13 cellular contexts compared by ENCODE assay signal in genomic region chr15:37880835-37881153, GRCh38. TPM values are rescaled to one million over a fixed set of nuclear protein-coding genes. Genes with fewer than 3 reads are reported as not detected.
DNase-seq lines count a peak whose midpoint lies in the region; ATAC-seq and TF ChIP-seq lines count a peak whose summit lies in the region.
"Had no signal": no experiment of that assay in that cellular context is flagged by ENCODE, and none has a peak within 500 bp of the region (broad histone marks: within the 10 kb centered on the region; RNA-seq: fewer than 3 reads in every experiment).

No MANE protein-coding gene starts in this region.

- intact Hi-C loops in IMR-90 (cut with micrococcal nuclease): loop anchor here (1.0 to 10.0 kb wide), 5 partner anchors 116 to 996 kb away; no protein-coding TSS in a partner anchor
- intact Hi-C loops in activated naive CD4-positive, alpha-beta T cell treated with anti-CD3 and anti-CD28 coated beads for 36 hours (cut with micrococcal nuclease): loop anchor here (1.0 to 10.0 kb wide), 4 partner anchors 113 to 1379 kb away; no protein-coding TSS in a partner anchor
- intact Hi-C loops in psoas muscle (cut with DNase I): no loop called here

- peaks cover 41% of the 10 kb centered on the region for H3K4me1 Mint-ChIP-seq in nephron
- H3K4me1 Mint-ChIP-seq in activated naive CD4-positive, alpha-beta T cell treated with anti-CD3 and anti-CD28 coated beads for 36 hours (ENCODE audit: low read depth): no peaks in the 10 kb centered on the region

- H3K36me3 Mint-ChIP-seq in nephron (ENCODE audit: low read depth): no peaks in the 10 kb centered on the region
- no peaks in the 10 kb centered on the region for H3K36me3 Mint-ChIP-seq in activated naive CD4-positive, alpha-beta T cell treated with anti-CD3 and anti-CD28 coated beads for 36 hours (ENCODE audit: low read depth)

- H3K36me3 ChIP-seq in IMR-90 (ENCODE audit: control insufficient read depth, insufficient read depth, low read length) (no peaks in the 10 kb centered on the region), RWPE2 (ENCODE audit: low read depth) (no peaks in the 10 kb centered on the region), psoas muscle (ENCODE audit: insufficient read depth in 1 of 2, low read depth in 1 of 2) (no peaks in the 10 kb centered on the region)

- H3K14ac ChIP-seq in IMR-90 (replicated peaks; ENCODE audit: low read depth, low read length): no peak overlapping the region

- H2BK5ac ChIP-seq in IMR-90 (ENCODE audit: low read depth, low read length, poor library complexity, severe bottlenecking): no peak overlapping the region

- H3K4ac ChIP-seq in IMR-90 (ENCODE audit: low read depth, low read length): no peak overlapping the region

- no peaks in the 10 kb centered on the region for H3K27me3 Mint-ChIP-seq in nephron (ENCODE audit: low read depth)
- peaks cover 9% of the 10 kb centered on the region for H3K27me3 Mint-ChIP-seq in activated naive CD4-positive, alpha-beta T cell treated with anti-CD3 and anti-CD28 coated beads for 36 hours (ENCODE audit: low read depth)

- H3K4me2 ChIP-seq in IMR-90 (ENCODE audit: low read depth, low read length): no peak overlapping the region
- H3K4me2 ChIP-seq: KMS-11 had no signal

- H3K4me3 Mint-ChIP-seq in nephron: no peak overlapping the region
- H3K4me3 Mint-ChIP-seq in activated naive CD4-positive, alpha-beta T cell treated with anti-CD3 and anti-CD28 coated beads for 36 hours: no peak overlapping the region

- no peak for TF ChIP-seq POLR2A in IMR-90 (IDR thresholded peaks at IDR 0.05; ENCODE audit: low read depth, low read length)

- no peak overlapping the region for H4K91ac ChIP-seq in IMR-90 (ENCODE audit: insufficient read depth, low read depth, low read length)

- H4K20me1 ChIP-seq in IMR-90 (ENCODE audit: insufficient read depth, low read length): no peaks in the 10 kb centered on the region

- POLR2A ChIA-PET in IMR-90 (lab: Charles Lee; ENCODE audit: unreplicated experiment): no interaction called here

- in situ Hi-C loops in IMR-90 (cut with MboI; ENCODE audit: low sequenced_read_pairs): loop anchor here (10.0 to 25.0 kb wide), 6 partner anchors 116 to 1643 kb away; no protein-coding TSS in a partner anchor

- H3K27ac ChIP-seq in C4-2B: no peak overlapping the region
- H3K27ac ChIP-seq in IMR-90 (ENCODE audit: insufficient read depth, low read length): no peak overlapping the region
- H3K27ac ChIP-seq in RWPE2 (ENCODE audit: poor library complexity, severe bottlenecking): no peak overlapping the region
- H3K27ac ChIP-seq in psoas muscle: no peak overlapping the region
- H3K27ac ChIP-seq: KMS-11 had no signal

- H3K56ac ChIP-seq in IMR-90 (ENCODE audit: extremely low read depth, insufficient read depth, low read length): no peak overlapping the region

- 0 out of 2 replicates have a peak overlapping the region, but pooled peaks have one; percentile 39 for H2AK5ac ChIP-seq in IMR-90 (ENCODE audit: low read depth, low read length)

- no peak overlapping the region for H4K5ac ChIP-seq in IMR-90 (ENCODE audit: low read depth, low read length)

- no peak overlapping the region for H3K9ac ChIP-seq in IMR-90 (ENCODE audit: low read depth, low read length)
- H3K9ac ChIP-seq: KMS-11 had no signal

- H3K23ac ChIP-seq in IMR-90 (ENCODE audit: low read depth, low read length): no peak overlapping the region

- TF ChIP-seq RAD21 in IMR-90 (IDR thresholded peaks at IDR 0.05; ENCODE audit: low read length): no peak

- H3K4me3 ChIP-seq in IMR-90 (ENCODE audit: insufficient read depth, low read depth, low read length) (no peak overlapping the region), RWPE2 (ENCODE audit: severe bottlenecking) (no peak overlapping the region), psoas muscle (no peak overlapping the region)

- H3K18ac ChIP-seq in IMR-90 (ENCODE audit: low read depth, low read length): no peak overlapping the region

- ATAC-seq in IMR-90 (ENCODE audit: low read depth): no peak
- ATAC-seq in RWPE2 (ENCODE audit: low read depth): no peak
- ATAC-seq in psoas muscle: no peak

- TF ChIP-seq CTCF in C4-2B (conservative IDR thresholded peaks at IDR 0.05) (peak; percentile 39), IMR-90 (conservative IDR thresholded peaks at IDR 0.05; ENCODE audit: low read depth, low read length) (no peak), RWPE2 (IDR thresholded peaks at IDR 0.05; ENCODE audit: poor library complexity, severe bottlenecking) (peak; percentile 88), nephron (IDR thresholded peaks at IDR 0.05; ENCODE audit: unreplicated experiment in 3 of 3) (no peak), psoas muscle (IDR thresholded peaks at IDR 0.05) (no peak)

- H3K9me3 ChIP-seq in IMR-90 (ENCODE audit: control insufficient read depth, insufficient read depth, low read length): no peaks in the 10 kb centered on the region
- H3K9me3 ChIP-seq in RWPE2 (ENCODE audit: severe bottlenecking): no peaks in the 10 kb centered on the region
- no peaks in the 10 kb centered on the region for H3K9me3 ChIP-seq in psoas muscle

- H3K4me1 ChIP-seq in IMR-90 (ENCODE audit: control insufficient read depth, insufficient read depth, low read length) (peaks cover 12% of the 10 kb centered on the region), RWPE2 (ENCODE audit: insufficient read depth, poor library complexity, severe bottlenecking) (peaks cover 21% of the 10 kb centered on the region), psoas muscle (no peaks in the 10 kb centered on the region)

- H2AK9ac ChIP-seq in IMR-90 (replicated peaks; ENCODE audit: low read depth, low read length, poor library complexity): no peak overlapping the region

- no peak overlapping the region for H2BK20ac ChIP-seq in IMR-90 (ENCODE audit: low read depth, low read length)

- no peaks in the 10 kb centered on the region for H3K9me3 Mint-ChIP-seq in nephron
- H3K9me3 Mint-ChIP-seq in activated naive CD4-positive, alpha-beta T cell treated with anti-CD3 and anti-CD28 coated beads for 36 hours: no peaks in the 10 kb centered on the region

- WGBS in IMR-90 (ENCODE audit: extremely low coverage in 2 of 2, insufficient read length in 1 of 2), 2 experiments: no CpG with 5 or more reads among the region's 2 CpGs
- WGBS in psoas muscle, 3 donors: 17 to 22% (median 20%) methylated on average over 2 of the region's 2 CpGs

- no peak overlapping the region for H2AFZ ChIP-seq in IMR-90 (replicated peaks; ENCODE audit: low read length, poor library complexity)

- no peak overlapping the region for H2BK15ac ChIP-seq in IMR-90 (ENCODE audit: low read depth, low read length)

- dilution Hi-C loops in IMR-90 (cut with HindIII; ENCODE audit: low sequenced_read_pairs, unreplicated experiment): no loop called here

- no peaks in the 10 kb centered on the region for H3K79me1 ChIP-seq in IMR-90 (ENCODE audit: low read depth in 1 of 2, low read length in 2 of 2)

- no peak overlapping the region for H2BK120ac ChIP-seq in IMR-90 (ENCODE audit: low read depth, low read length)

- H4K8ac ChIP-seq in IMR-90 (ENCODE audit: low read depth in 2 of 2, low read length in 2 of 2): no peak overlapping the region; a peak in 1 of 4 replicates

- H3K9me1 ChIP-seq in IMR-90 (ENCODE audit: insufficient read depth, low read length): 0 out of 2 replicates have a peak, but pooled peaks cover 6% of the 10 kb centered on the region

- CTCF ChIA-PET in IMR-90 (lab: Yijun Ruan, JAX): interaction anchor here (0.7 to 1.4 kb wide), 4 partner anchors 10 to 583 kb away, joined by 3 to 4 read pairs (median 3); no protein-coding TSS in a partner anchor
- CTCF ChIA-PET in activated naive CD4-positive, alpha-beta T cell treated with anti-CD3 and anti-CD28 coated beads for 36 hours (lab: Charles Lee): interaction anchor here (1.1 to 1.2 kb wide), 2 partner anchors 88 to 997 kb away, joined by 3 to 4 read pairs; no protein-coding TSS in a partner anchor

- DNase-seq in IMR-90: no peak
- DNase-seq in RWPE2 (ENCODE audit: low spot score): no peak
- DNase-seq in mesenteric fat pad (ENCODE audit: low spot score): no peak
- DNase-seq in activated naive CD4-positive, alpha-beta T cell treated with anti-CD3 and anti-CD28 coated beads for 36 hours: no peak
- DNase-seq in psoas muscle: no peak
- DNase-seq: DMS79 treated with DMSO at 0.1 percent for 48 hours, SIG-M5 had no signal

- BruUV-seq in IMR-90 (replicated peaks; lab: Mats Ljungman, UMichigan): no TSS peak

- peak overlapping the region in 2 of 3 experiments; percentile 0 to 2 for H3K27ac Mint-ChIP-seq in nephron
- no peak overlapping the region for H3K27ac Mint-ChIP-seq in activated naive CD4-positive, alpha-beta T cell treated with anti-CD3 and anti-CD28 coated beads for 36 hours

- no peaks in the 10 kb centered on the region for H3K27me3 ChIP-seq in IMR-90 (ENCODE audit: control insufficient read depth, insufficient read depth, low read length)
- H3K27me3 ChIP-seq in RWPE2 (ENCODE audit: insufficient read depth, poor library complexity, severe bottlenecking): peaks cover 20% of the 10 kb centered on the region
- H3K27me3 ChIP-seq in psoas muscle (ENCODE audit: insufficient read depth in 3 of 3, low read length in 2 of 3): no peaks in the 10 kb centered on the region

TF ChIP-seq in IMR-90, 13 proteins besides CTCF, POLR2A, EP300 and RAD21 (continues in another document):
- TF ChIP-seq USF2 (IDR thresholded peaks at IDR 0.05; ENCODE audit: low read depth, low read length) (no peak), RFX5 (IDR thresholded peaks at IDR 0.05; ENCODE audit: low read depth, low read length) (no peak), MAZ (IDR thresholded peaks at IDR 0.05; ENCODE audit: borderline replicate concordance, low read depth, low read length) (no peak), MAFK (IDR thresholded peaks at IDR 0.05; ENCODE audit: low read depth, low read length) (no peak), FOS (IDR thresholded peaks at IDR 0.05; ENCODE audit: low read depth, low read length) (no peak), CEBPB (IDR thresholded peaks at IDR 0.05; ENCODE audit: low read depth, low read length) (no peak), RCOR1 (IDR thresholded peaks at IDR 0.05; ENCODE audit: insufficient replicate concordance, low read length) (no peak), MXI1 (IDR thresholded peaks at IDR 0.05; ENCODE audit: borderline replicate concordance, low read depth, low read length) (no peak)

RNA-seq across cellular contexts. Expression of gene TMCO5A, which starts 53.6 kb away (rescaled TPM):
- total RNA-seq in IMR-90 (2012; rRNA removed) (not detected in 2 replicates), mesenteric fat pad (not detected), psoas muscle (not detected)
- polyA plus RNA-seq in IMR-90 (2012; rRNA removed) (not detected in 2 replicates), psoas muscle (not detected)
- not detected in 2 replicates for polyA plus RNA-seq in IMR-90 (2012; cell fraction: cytosol; rRNA removed)
- 0.07 TPM in 1 of 2 replicates, not detected in the other for polyA plus RNA-seq in IMR-90 (2012; cell fraction: nucleus; rRNA removed; ENCODE audit: low replicate concordance)
- not detected for total RNA-seq in activated naive CD4-positive, alpha-beta T cell treated with anti-CD3 and anti-CD28 coated beads for 36 hours
- total RNA-seq: H7, HT1080, M059J had no signal

Comparison
In these comparisons a context has a peak if more than half of its experiments do, and no peak if none do; other contexts are left out.
1. CTCF ChIP-seq: peak in C4-2B (single experiment) and RWPE2 (single experiment); none in IMR-90 (single experiment), nephron (0 of 3) and psoas muscle (single experiment).
2. intact Hi-C loops: an anchor here in IMR-90 (1.0 to 10.0 kb wide) and activated naive CD4-positive, alpha-beta T cell treated with anti-CD3 and anti-CD28 coated beads for 36 hours (1.0 to 10.0 kb wide); none called in psoas muscle.